18 cellular contexts compared by ENCODE assay signal in genomic region chr7:75626954-75627353, GRCh38.
DNase-seq lines count a peak whose midpoint lies in the region; ATAC-seq, FAIRE-seq and TF ChIP-seq lines count a peak whose summit lies in the region.
"Had no signal": no experiment of that assay in that cellular context is flagged by ENCODE, and none has a peak within 500 bp of the region (broad histone marks: within the 10 kb centered on the region; RNA-seq: fewer than 3 reads in every experiment).

No MANE protein-coding gene starts in this region.

- peaks cover 18% of the 10 kb centered on the region for H3K4me1 ChIP-seq in left ventricle myocardium inferior
- peaks cover 8 to 21% of the 10 kb centered on the region in 2 experiments; a peak in 4 of 5 replicates for H3K4me1 ChIP-seq in K562 (replicated peaks in 1 of 2; ENCODE audit: control insufficient read depth in 2 of 2, insufficient read depth in 2 of 2, low read length in 2 of 2)
- peaks cover 0 to 19% of the 10 kb centered on the region in 2 donors for H3K4me1 ChIP-seq in lung (ENCODE audit: control insufficient read depth in 2 of 2, insufficient read depth in 2 of 2, low read length in 2 of 2)
- peaks cover 25% of the 10 kb centered on the region for H3K4me1 ChIP-seq in upper lobe of right lung

- H3K4me3 ChIP-seq in left ventricle myocardium inferior (no peak overlapping the region), K562 (no peak overlapping the region), lung (no peak overlapping the region), upper lobe of right lung (no peak overlapping the region)

- intact Hi-C loops in Right ventricle myocardium superior (cut with DNase I) (no loop called here), left ventricle myocardium inferior (cut with micrococcal nuclease) (no loop called here), K562 (cut with micrococcal nuclease) (no loop called here), upper lobe of right lung (cut with DNase I) (no loop called here)

- in situ Hi-C loops in K562 (cut with MboI) = loop anchor here (25.0 kb wide), 1 partner anchor 1010 kb away; the partner anchor contains the start of gene POMZP3

- DNase-seq in Right ventricle myocardium superior (peak; percentile 16), left ventricle myocardium inferior (no peak), K562 (ENCODE audit: extremely low read depth in 1 of 4, low spot score in 3 of 4) (no peak), lung (ENCODE audit: low spot score) (peak; percentile 57), upper lobe of right lung (no peak), Kasumi-1 (lab: John Stamatoyannopoulos, UW) (no peak), AG20443 (ENCODE audit: low spot score) (no peak), GM12891 (ENCODE audit: insufficient read length, low spot score) (no peak)
- DNase-seq: 8988T; Calu3; CD8-positive, alpha-beta T cell; GF-D8; GOT3; H7; HFFc6 had no signal

- H3K27ac ChIP-seq in left ventricle myocardium inferior (replicated peaks) (no peak overlapping the region), K562 (ENCODE audit: extremely low read depth, low read depth, low read length) (no peak overlapping the region), lung (ENCODE audit: low read depth in 1 of 2, low read length in 1 of 2) (no peak overlapping the region), upper lobe of right lung (no peak overlapping the region)

- no peaks in the 10 kb centered on the region; the same call in 2 of the 3 replicates for H3K79me2 ChIP-seq in K562 (ENCODE audit: control insufficient read depth, insufficient read depth, low read length)

- TF ChIP-seq POLR2A in K562 (conservative IDR thresholded peaks at IDR 0.05) = no peak
- no peak for TF ChIP-seq POLR2A in GM12891 (IDR thresholded peaks at IDR 0.05; ENCODE audit: low read depth, low read length)

- H3K27me3 ChIP-seq in left ventricle myocardium inferior (ENCODE audit: low read depth) (no peaks in the 10 kb centered on the region), K562 (ENCODE audit: control insufficient read depth in 2 of 2, insufficient read depth in 2 of 2, low read length in 2 of 2) (no peaks in the 10 kb centered on the region), lung (ENCODE audit: control insufficient read depth, insufficient read depth) (no peaks in the 10 kb centered on the region), upper lobe of right lung (no peaks in the 10 kb centered on the region)
- H3K27me3 ChIP-seq: BLaER1 treated with 17β-estradiol and CSF1 and Interleukin-3, amounts not matched to agents 10 nM and 100 nM had no signal

- H3K9me3 ChIP-seq in left ventricle myocardium inferior (replicated peaks) (peaks cover 19% of the 10 kb centered on the region), K562 (replicated peaks; ENCODE audit: control insufficient read depth, insufficient read depth, low read depth, low read length) (peaks cover 8% of the 10 kb centered on the region), lung (ENCODE audit: control insufficient read depth in 2 of 2, insufficient read depth in 1 of 2, low read length in 1 of 2) (no peaks in the 10 kb centered on the region), upper lobe of right lung (peaks cover 5% of the 10 kb centered on the region)

- H3K36me3 ChIP-seq in left ventricle myocardium inferior (peaks cover 6% of the 10 kb centered on the region), K562 (ENCODE audit: control insufficient read depth, insufficient read depth, low read length) (no peaks in the 10 kb centered on the region), lung (ENCODE audit: control insufficient read depth in 2 of 2, insufficient read depth in 2 of 2, low read length in 2 of 2) (no peaks in the 10 kb centered on the region), upper lobe of right lung (no peaks in the 10 kb centered on the region)

- BruUV-seq in K562 (replicated peaks; lab: Mats Ljungman, UMichigan) = no TSS peak

- CTCF ChIA-PET in K562 (lab: Yijun Ruan, JAX; ENCODE audit: low intra/inter-chr PET ratio) = no interaction called here

- H4K20me1 ChIP-seq in K562 (replicated peaks; ENCODE audit: control insufficient read depth, insufficient read depth, low read length) = no peaks in the 10 kb centered on the region
- H4K20me1 ChIP-seq: BLaER1 treated with 17β-estradiol and CSF1 and Interleukin-3, amounts not matched to agents 10 nM and 100 nM had no signal

- FAIRE-seq in K562 (lab: Jason Lieb, UNC) (no peak), GM12891 (lab: Jason Lieb, UNC) (no peak)
- FAIRE-seq: HepG2 had no signal

- no peak for TF ChIP-seq EP300 in K562 (IDR thresholded peaks at IDR 0.05; ENCODE audit: low read length)

- TF ChIP-seq RAD21 in K562 (CRISPR knock-in tag; conservative IDR thresholded peaks at IDR 0.05 in 1 of 2, IDR thresholded peaks at IDR 0.05 in 1 of 2) = no peak

- 53% methylated on average over 2 of the region's 2 CpGs for WGBS in K562 (ENCODE audit: insufficient coverage, low coverage, missing lambda C conversion rate)
- WGBS in lung, 2 donors = 68 to 80% methylated on average over 2 of the region's 2 CpGs

- H2AFZ ChIP-seq in K562 (ENCODE audit: low read depth, low read length) = no peak overlapping the region

- no peak for TF ChIP-seq CTCF in left ventricle myocardium inferior (IDR thresholded peaks at IDR 0.05; ENCODE audit: borderline replicate concordance)
- no peak for TF ChIP-seq CTCF in K562 (IDR thresholded peaks at IDR 0.05 in 2 of 3, conservative IDR thresholded peaks at IDR 0.05 in 1 of 3; ENCODE audit: insufficient read depth in 2 of 3, low read depth in 1 of 3, low read length in 3 of 3)
- no peak for TF ChIP-seq CTCF in lung (IDR thresholded peaks at IDR 0.05; ENCODE audit: control extremely low read depth, extremely low read depth)
- TF ChIP-seq CTCF in upper lobe of right lung (IDR thresholded peaks at IDR 0.05) = no peak

- no peak for ATAC-seq in Right ventricle myocardium superior (ENCODE audit: poor library complexity)
- no peak for ATAC-seq in K562
- peak; percentile 44 for ATAC-seq in lung (ENCODE audit: insufficient read depth, low FRiP score)
- peak; percentile 69 for ATAC-seq in upper lobe of right lung
- ATAC-seq: CD8-positive, alpha-beta T cell; HCT116; HepG2 had no signal

- POLR2A ChIA-PET in K562 (lab: Yijun Ruan, JAX) = no interaction called here

- no peak overlapping the region for H3K4me2 ChIP-seq in K562 (ENCODE audit: insufficient read depth, low read length)

- H3K9me1 ChIP-seq in K562 (ENCODE audit: control insufficient read depth, insufficient read depth, low read length) = no peaks in the 10 kb centered on the region

- H3K9ac ChIP-seq in K562 (ENCODE audit: insufficient read depth in 1 of 2, low read depth in 2 of 2, low read length in 2 of 2) = no peak overlapping the region
- H3K9ac ChIP-seq: BLaER1 treated with 17β-estradiol and CSF1 and Interleukin-3, amounts not matched to agents 10 nM and 100 nM had no signal

TF ChIP-seq in K562, 482 proteins besides CTCF, POLR2A, EP300 and RAD21:
- peak; percentile 79 for TF ChIP-seq ZNF707 (CRISPR knock-in tag; conservative IDR thresholded peaks at IDR 0.05)
- no peak for TF ChIP-seq TAL1 (IDR thresholded peaks at IDR 0.05)
- TF ChIP-seq SIN3A (IDR thresholded peaks at IDR 0.05; ENCODE audit: borderline replicate concordance in 2 of 2, control insufficient read depth in 1 of 2, low read depth in 2 of 2, low read length in 2 of 2) = no peak
- TF ChIP-seq ZBTB7A (IDR thresholded peaks at IDR 0.05; ENCODE audit: borderline replicate concordance, control insufficient read depth, low read depth, low read length) = no peak
- no peak for TF ChIP-seq GABPB2 (CRISPR knock-in tag; conservative IDR thresholded peaks at IDR 0.05)
- no peak for TF ChIP-seq STAG1 (CRISPR knock-in tag; IDR thresholded peaks at IDR 0.05; ENCODE audit: borderline replicate concordance)

TF ChIP-seq in GM12891, 5 proteins besides CTCF, POLR2A, EP300 and RAD21:
- TF ChIP-seq TAF1 (IDR thresholded peaks at IDR 0.05; ENCODE audit: low read depth, low read length) (no peak), POLR2AphosphoS5 (IDR thresholded peaks at IDR 0.05; ENCODE audit: low read depth, low read length) (no peak), PAX5 (IDR thresholded peaks at IDR 0.05; ENCODE audit: insufficient read depth, low read length, severe bottlenecking) (no peak), POU2F2 (IDR thresholded peaks at IDR 0.05; ENCODE audit: low read depth, low read length) (no peak), SPI1 (IDR thresholded peaks at IDR 0.05; ENCODE audit: low read depth, low read length) (no peak)

Comparison
In these comparisons a context has a peak if more than half of its experiments do, and no peak if none do; other contexts are left out.
1. DNase-seq: peak in Right ventricle myocardium superior (single experiment) and lung (single experiment); none in left ventricle myocardium inferior (single experiment), K562 (0 of 4), upper lobe of right lung (single experiment), Kasumi-1 (0 of 2), AG20443 (single experiment) and GM12891 (single experiment).
2. ATAC-seq: peak in lung (single experiment) and upper lobe of right lung (single experiment); none in Right ventricle myocardium superior (single experiment) and K562 (single experiment).